ENCODE assay signal across 19 cellular contexts in the genomic region with DNA sequence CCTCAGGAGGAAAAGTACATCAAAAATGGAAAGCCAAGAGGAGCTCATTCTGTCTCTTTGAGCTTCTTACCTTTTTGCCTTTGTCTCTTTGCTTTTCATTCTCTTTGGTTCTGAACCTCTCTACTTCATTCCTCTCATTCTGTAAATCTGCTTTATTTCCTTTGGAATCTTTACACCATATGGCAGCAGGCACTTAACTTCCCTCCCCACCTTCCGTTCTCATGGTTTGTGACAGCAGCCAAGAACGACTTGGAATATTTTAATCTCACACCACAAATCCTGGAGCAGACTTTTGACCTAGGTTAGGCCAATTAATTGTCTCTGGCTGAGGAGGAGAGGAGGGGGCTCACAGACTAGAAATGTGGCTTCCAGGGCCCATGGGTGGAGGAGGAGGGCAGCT.
DNase-seq lines count a peak whose midpoint lies in the region; ATAC-seq, FAIRE-seq and TF ChIP-seq lines count a peak whose summit lies in the region.
"Had no signal": no experiment of that assay in that cellular context is flagged by ENCODE, and none has a peak within 500 bp of the region (broad histone marks: within the 10 kb centered on the region; RNA-seq: fewer than 3 reads in every experiment).

No MANE protein-coding gene starts in this region.

- peak; percentile 25 for DNase-seq in D721Med (ENCODE audit: insufficient read length, low spot score)
- DNase-seq in NCI-H524 treated with DMSO at 0.1 percent for 48 hours (lab: John Stamatoyannopoulos, UW) = peak; percentile 81
- no peak for DNase-seq in psoas muscle
- DNase-seq in ACHN = no peak
- no peak for DNase-seq in iPS-NIHi11 (ENCODE audit: low spot score)
- DNase-seq: Caco-2; CD4-positive, alpha-beta T cell; GDM1; HCEC 1CT; IMR-90 had no signal

- in situ Hi-C loops in ACHN (cut with HindIII; ENCODE audit: low pct_ligation_motif_present, low pct_unique_long_range_greater_than_20kb, low sequenced_read_pairs) = no loop called here

- H3K36me3 ChIP-seq in psoas muscle (ENCODE audit: insufficient read depth in 1 of 2, low read depth in 1 of 2) = no peaks in the 10 kb centered on the region

- FAIRE-seq in D721Med (lab: Jason Lieb, UNC) = no peak
- FAIRE-seq: GM12892, GM18507, H54, HTR-8/SVneo, K562 had no signal

- peaks cover 0 to 2% (median 0%) of the 10 kb centered on the region in 5 experiments for H3K9me3 Mint-ChIP-seq in brain
- H3K9me3 Mint-ChIP-seq: GM23338 had no signal

- H3K27me3 Mint-ChIP-seq in brain = peaks cover 6% of the 10 kb centered on the region
- H3K27me3 Mint-ChIP-seq: CD4-positive, alpha-beta T cell had no signal

- peaks cover 51% of the 10 kb centered on the region for H3K4me1 Mint-ChIP-seq in brain

- intact Hi-C loops in psoas muscle (cut with DNase I) = no loop called here

- H3K27me3 ChIP-seq in psoas muscle (ENCODE audit: insufficient read depth in 3 of 3, low read length in 2 of 3) = peaks cover 0 to 1% (median 0%) of the 10 kb centered on the region in 3 donors

- H3K27ac Mint-ChIP-seq in brain = peak overlapping the region; percentile 13 to 98 (median 52)
- H3K27ac Mint-ChIP-seq: CD4-positive, alpha-beta T cell; GM23338 had no signal

- peak overlapping the region; percentile 2 for H3K27ac ChIP-seq in psoas muscle
- H3K27ac ChIP-seq: C4-2B had no signal

- peak overlapping the region in 2 of 5 experiments; percentile 56 to 59 for H3K4me3 Mint-ChIP-seq in brain
- H3K4me3 Mint-ChIP-seq: CD4-positive, alpha-beta T cell; GM23338 had no signal

- H3K9me3 ChIP-seq in psoas muscle = no peaks in the 10 kb centered on the region

- no peak for TF ChIP-seq CTCF in D721Med (IDR thresholded peaks at IDR 0.05; ENCODE audit: insufficient read depth, missing control alignments)
- no peak for TF ChIP-seq CTCF in brain (conservative IDR thresholded peaks at IDR 0.05)
- no peak for TF ChIP-seq CTCF in psoas muscle (IDR thresholded peaks at IDR 0.05)

- WGBS in psoas muscle, 3 donors = 32 to 41% (median 33%) methylated on average over 2 of the region's 2 CpGs

- no peak overlapping the region for H3K4me3 ChIP-seq in psoas muscle
- H3K4me3 ChIP-seq: GM23338, K562 had no signal

- H3K4me1 ChIP-seq in psoas muscle = peaks cover 33% of the 10 kb centered on the region
- H3K4me1 ChIP-seq: Caco-2 had no signal

- ATAC-seq in psoas muscle (no peak), HG02885 (IDR thresholded peaks at IDR 0.05; ENCODE audit: poor library complexity, unreplicated experiment) (no peak)
- ATAC-seq: GM23338, K562 had no signal

- no peaks in the 10 kb centered on the region for H3K36me3 Mint-ChIP-seq in brain

Comparison
In these comparisons a context has a peak if more than half of its experiments do, and no peak if none do; other contexts are left out.
1. DNase-seq: peak in D721Med (single experiment) and NCI-H524 treated with DMSO at 0.1 percent for 48 hours (single experiment); none in psoas muscle (0 of 2), ACHN (single experiment) and iPS-NIHi11 (single experiment).